Comparison of ENCODE assay signal across 22 cellular contexts in the genomic region with DNA sequence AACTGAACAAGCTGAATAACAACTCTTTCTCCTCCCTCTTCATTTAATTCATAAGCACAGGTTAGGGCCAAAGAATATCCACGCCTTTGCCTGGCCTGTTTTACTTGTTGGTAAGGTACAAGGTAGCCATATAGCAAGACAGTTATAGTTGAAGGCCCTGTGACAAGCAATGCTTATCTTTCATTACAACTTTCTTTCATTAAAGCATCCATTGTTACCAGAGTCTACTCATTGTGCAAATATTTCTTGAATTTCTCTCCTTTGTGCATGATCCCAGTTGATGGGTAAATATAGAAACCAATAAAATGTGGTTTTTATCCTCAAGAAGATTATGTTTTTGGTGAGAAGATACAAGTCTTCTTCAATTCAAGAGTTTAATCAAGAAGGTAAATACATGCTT.
A peak's percentile ranks its signal among the peaks of the same experiment; 100 is the strongest.
DNase-seq lines count a peak whose midpoint lies in the region; ATAC-seq and FAIRE-seq lines count a peak whose summit lies in the region.
"Had no signal": no experiment of that assay in that cellular context is flagged by ENCODE, and none has a peak within 500 bp of the region (broad histone marks: within the 10 kb centered on the region; RNA-seq: fewer than 3 reads in every experiment).

No MANE protein-coding gene starts in this region.

- peak overlapping the region; percentile 31 to 71 (median 59) for H3K27ac Mint-ChIP-seq in CD4-positive, alpha-beta memory T cell
- peak overlapping the region; percentile 26 to 87 (median 76) for H3K27ac Mint-ChIP-seq in naive thymus-derived CD8-positive, alpha-beta T cell
- H3K27ac Mint-ChIP-seq: activated CD4-positive, alpha-beta T cell treated with anti-CD3 and anti-CD28 coated beads, Interleukin-2, amount 10 ng/mL, durations not matched to agents 7 days and 5 days had no signal

- peak overlapping the region in 4 of 8 donors; percentile 1 to 33 (median 8) for H3K4me3 Mint-ChIP-seq in CD4-positive, alpha-beta memory T cell
- H3K4me3 Mint-ChIP-seq in naive thymus-derived CD8-positive, alpha-beta T cell, result peak overlapping the region in 3 of 10 donors; percentile 3 to 26 (median 7)
- H3K4me3 Mint-ChIP-seq: activated CD4-positive, alpha-beta T cell treated with anti-CD3 and anti-CD28 coated beads, Interleukin-2, amount 10 ng/mL, durations not matched to agents 7 days and 5 days had no signal

- peaks cover 0 to 20% (median 2%) of the 10 kb centered on the region in 8 donors for H3K9me3 Mint-ChIP-seq in CD4-positive, alpha-beta memory T cell
- peaks cover 0 to 17% (median 4%) of the 10 kb centered on the region in 9 donors for H3K9me3 Mint-ChIP-seq in naive thymus-derived CD8-positive, alpha-beta T cell

- no peaks in the 10 kb centered on the region for H3K36me3 ChIP-seq in CD4-positive, alpha-beta memory T cell (ENCODE audit: insufficient read depth, low read length)
- H3K36me3 ChIP-seq in small intestine (ENCODE audit: control insufficient read depth in 2 of 2, insufficient read depth in 2 of 2, low read length in 2 of 2), result no peaks in the 10 kb centered on the region
- H3K36me3 ChIP-seq: heart right ventricle, Peyer's patch, suprapubic skin had no signal

- no peak overlapping the region for H3K27ac ChIP-seq in CD4-positive, alpha-beta memory T cell (ENCODE audit: low read depth, low read length)
- no peak overlapping the region for H3K27ac ChIP-seq in small intestine (ENCODE audit: low read depth in 1 of 2, low read length in 1 of 2)
- H3K27ac ChIP-seq: heart right ventricle, Peyer's patch, suprapubic skin had no signal

- ATAC-seq in naive thymus-derived CD8-positive, alpha-beta T cell, result no peak
- ATAC-seq: heart right ventricle had no signal

- peaks cover 11 to 15% of the 10 kb centered on the region in 2 donors for H3K36me3 Mint-ChIP-seq in CD4-positive, alpha-beta memory T cell
- H3K36me3 Mint-ChIP-seq in naive thymus-derived CD8-positive, alpha-beta T cell, result peaks cover 0 to 19% (median 11%) of the 10 kb centered on the region in 3 donors

- FAIRE-seq in small intestine (lab: Jason Lieb, UNC), result no peak

- peaks cover 69% of the 10 kb centered on the region for H3K4me1 ChIP-seq in CD4-positive, alpha-beta memory T cell (ENCODE audit: insufficient read depth, low read length)
- H3K4me1 ChIP-seq in small intestine (ENCODE audit: control insufficient read depth in 2 of 2, insufficient read depth in 1 of 2, low read depth in 1 of 2, low read length in 1 of 2), result no peaks in the 10 kb centered on the region
- H3K4me1 ChIP-seq: Peyer's patch, suprapubic skin had no signal

- CTCF ChIA-PET in CD4-positive, alpha-beta memory T cell (lab: Charles Lee; ENCODE audit: partially characterized antibody), result interaction anchor here (1.1 to 2.7 kb wide), 3 partner anchors 9 to 15 kb away, joined by 3 to 17 read pairs (median 5); no protein-coding TSS in a partner anchor

- DNase-seq in CD4-positive, alpha-beta memory T cell, result no peak
- DNase-seq in HT1080 (ENCODE audit: low read depth) (peak; percentile 55), astrocyte of the hippocampus (ENCODE audit: low read depth, low spot score) (peak; percentile 16), DMS53 treated with DMSO at 0.1 percent for 48 hours (lab: John Stamatoyannopoulos, UW; ENCODE audit: unreplicated experiment) (no peak), small intestine (no peak)
- DNase-seq in naive thymus-derived CD8-positive, alpha-beta T cell, result no peak
- DNase-seq in activated CD4-positive, alpha-beta T cell treated with anti-CD3 and anti-CD28 coated beads for 1 hour, result no peak
- DNase-seq: activated CD4-positive, alpha-beta T cell treated with anti-CD3 and anti-CD28 coated beads, Interleukin-2, amount 10 ng/mL, durations not matched to agents 7 days and 5 days; AML-193; cerebellar nuclear complex; effector memory CD4-positive, alpha-beta T cell; GDM1; HCEC 1CT; heart right ventricle; IMR-90; NCI-H187; NCI-H226; nucleus accumbens; Peyer's patch; retina; stimulated activated CD4-positive, alpha-beta T cell treated with anti-CD3 and anti-CD28 coated beads, Interleukin-15, amount 100 ng/mL, for 24 hours had no signal

- intact Hi-C loops in CD4-positive, alpha-beta memory T cell (cut with micrococcal nuclease), result loop anchor here (5.0 kb wide), 3 partner anchors 102 to 1113 kb away; a partner anchor contains a TSS

- H3K4me3 ChIP-seq in CD4-positive, alpha-beta memory T cell (ENCODE audit: low read length in 2 of 2), result no peak overlapping the region
- no peak overlapping the region for H3K4me3 ChIP-seq in small intestine (ENCODE audit: low read depth in 1 of 2, low read length in 2 of 2)
- H3K4me3 ChIP-seq: heart right ventricle, Peyer's patch, suprapubic skin had no signal

- H3K9me3 ChIP-seq in CD4-positive, alpha-beta memory T cell (ENCODE audit: control insufficient read depth in 1 of 2, low read length in 2 of 2), result no peaks in the 10 kb centered on the region
- H3K9me3 ChIP-seq in small intestine (ENCODE audit: control insufficient read depth, low read depth), result no peaks in the 10 kb centered on the region
- H3K9me3 ChIP-seq: heart right ventricle, Peyer's patch, suprapubic skin had no signal

- WGBS in small intestine, 3 donors, result 83 to 95% (median 85%) methylated on average over 1 of the region's 1 CpG

- no peaks in the 10 kb centered on the region for H3K27me3 ChIP-seq in CD4-positive, alpha-beta memory T cell (ENCODE audit: insufficient read depth, low read length)
- H3K27me3 ChIP-seq in small intestine (ENCODE audit: control insufficient read depth in 2 of 2, insufficient read depth in 2 of 2, low read length in 2 of 2), result no peaks in the 10 kb centered on the region
- H3K27me3 ChIP-seq: heart right ventricle, Peyer's patch, suprapubic skin had no signal

- POLR2A ChIA-PET in CD4-positive, alpha-beta memory T cell (lab: Charles Lee; ENCODE audit: partially characterized antibody), result interaction anchor here (0.7 to 3.2 kb wide), 6 partner anchors 10 to 337 kb away, joined by 3 to 18 read pairs (median 6); a partner anchor contains a TSS
- POLR2A ChIA-PET in naive thymus-derived CD8-positive, alpha-beta T cell (lab: Charles Lee), result interaction anchor here (0.7 to 1.2 kb wide), 3 partner anchors 14 to 176 kb away, joined by 3 read pairs; no protein-coding TSS in a partner anchor

- no peaks in the 10 kb centered on the region for H3K27me3 Mint-ChIP-seq in CD4-positive, alpha-beta memory T cell
- no peaks in the 10 kb centered on the region for H3K27me3 Mint-ChIP-seq in naive thymus-derived CD8-positive, alpha-beta T cell
- H3K27me3 Mint-ChIP-seq: activated CD4-positive, alpha-beta T cell treated with anti-CD3 and anti-CD28 coated beads, Interleukin-2, amount 10 ng/mL, durations not matched to agents 7 days and 5 days had no signal

- H3K4me1 Mint-ChIP-seq in CD4-positive, alpha-beta memory T cell, result peaks cover 39 to 62% (median 50%) of the 10 kb centered on the region in 4 donors
- peaks cover 18 to 64% (median 55%) of the 10 kb centered on the region in 4 donors for H3K4me1 Mint-ChIP-seq in naive thymus-derived CD8-positive, alpha-beta T cell

Comparison
In these comparisons a context has a peak if more than half of its experiments do, and no peak if none do; other contexts are left out.
1. DNase-seq: peak in HT1080 (single experiment) and astrocyte of the hippocampus (single experiment); none in CD4-positive, alpha-beta memory T cell (0 of 5), naive thymus-derived CD8-positive, alpha-beta T cell (0 of 10), activated CD4-positive, alpha-beta T cell treated with anti-CD3 and anti-CD28 coated beads for 1 hour (single experiment), DMS53 treated with DMSO at 0.1 percent for 48 hours (single experiment) and small intestine (single experiment).